Comparison of ENCODE assay signal across 20 cellular contexts in the genomic region with DNA sequence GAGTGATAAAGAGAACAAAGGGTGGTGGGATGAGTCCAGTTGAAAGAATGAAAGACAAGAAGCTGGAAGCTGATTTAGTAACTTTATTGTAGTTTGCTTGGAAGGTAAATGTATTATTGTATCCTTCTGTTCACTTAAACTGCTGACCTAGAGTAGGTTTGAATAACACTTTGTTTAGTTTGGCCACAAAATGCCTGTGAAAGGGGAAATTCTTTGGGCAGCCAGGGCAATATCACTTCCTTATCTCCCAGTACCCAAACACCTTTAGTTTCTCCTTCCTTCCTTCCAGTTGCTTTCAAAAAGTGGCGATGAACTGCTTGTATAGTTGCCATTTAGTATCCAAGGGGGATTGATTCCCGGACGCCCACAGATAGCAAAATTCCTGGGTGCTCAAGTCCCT.
DNase-seq lines count a peak whose midpoint lies in the region; ATAC-seq and TF ChIP-seq lines count a peak whose summit lies in the region.
"Had no signal": no experiment of that assay in that cellular context is flagged by ENCODE, and none has a peak within 500 bp of the region (broad histone marks: within the 10 kb centered on the region; RNA-seq: fewer than 3 reads in every experiment).

No MANE protein-coding gene starts in this region.

- no peaks in the 10 kb centered on the region for H3K27me3 Mint-ChIP-seq in neural progenitor cell (ENCODE audit: insufficient read depth, low read depth)
- H3K27me3 Mint-ChIP-seq: CD8-positive, alpha-beta memory T cell had no signal

- no peak overlapping the region; a peak in 1 of 22 replicates for H3K9ac ChIP-seq in BLaER1 treated with 17β-estradiol and CSF1 and Interleukin-3, amounts not matched to agents 10 nM and 100 nM
- no peak overlapping the region for H3K9ac ChIP-seq in neural progenitor cell

- TF ChIP-seq POLR2A in erythroblast (IDR thresholded peaks at IDR 0.05; ENCODE audit: low read length) = no peak

- H3K4me2 ChIP-seq in BLaER1 treated with 17β-estradiol and CSF1 and Interleukin-3, amounts not matched to agents 10 nM and 100 nM = peak overlapping the region in 2 of 11 experiments; percentile 13 to 43; a peak in 3 of 22 replicates
- H3K4me2 ChIP-seq in neural progenitor cell = no peak overlapping the region

- in situ Hi-C loops in KBM-7 (cut with MboI; ENCODE audit: low pct_unique_long_range_greater_than_20kb, low sequenced_read_pairs) = no loop called here

- peaks cover 89 to 99% (median 95%) of the 10 kb centered on the region in 11 experiments for H3K36me3 ChIP-seq in BLaER1 treated with 17β-estradiol and CSF1 and Interleukin-3, amounts not matched to agents 10 nM and 100 nM
- peaks cover 34% of the 10 kb centered on the region for H3K36me3 ChIP-seq in neural progenitor cell

- no peaks in the 10 kb centered on the region for H3K9me3 Mint-ChIP-seq in neural progenitor cell
- H3K9me3 Mint-ChIP-seq: CD8-positive, alpha-beta memory T cell had no signal

- no peak for ATAC-seq in HG03457 (IDR thresholded peaks at IDR 0.05; ENCODE audit: unreplicated experiment)
- ATAC-seq: PC-3 had no signal

- no peaks in the 10 kb centered on the region for H3K4me1 Mint-ChIP-seq in neural progenitor cell

- peaks cover 0 to 20% (median 0%) of the 10 kb centered on the region in 11 experiments; a peak in 3 of 22 replicates for H4K20me1 ChIP-seq in BLaER1 treated with 17β-estradiol and CSF1 and Interleukin-3, amounts not matched to agents 10 nM and 100 nM
- peaks cover 6% of the 10 kb centered on the region for H4K20me1 ChIP-seq in neural progenitor cell (ENCODE audit: low read depth)

- peaks cover 29 to 90% (median 84%) of the 10 kb centered on the region in 11 experiments for H3K9me3 ChIP-seq in BLaER1 treated with 17β-estradiol and CSF1 and Interleukin-3, amounts not matched to agents 10 nM and 100 nM (replicated peaks in 1 of 11)
- no peaks in the 10 kb centered on the region for H3K9me3 ChIP-seq in neural progenitor cell (ENCODE audit: low read depth)
- H3K9me3 ChIP-seq: BE2C, SJSA1 had no signal

- no peak overlapping the region for H2AFZ ChIP-seq in neural progenitor cell (replicated peaks)

- H3K79me2 ChIP-seq in neural progenitor cell (ENCODE audit: low read depth) = peaks cover 10% of the 10 kb centered on the region

- H3K4me3 Mint-ChIP-seq in neural progenitor cell = no peak overlapping the region
- H3K4me3 Mint-ChIP-seq: CD8-positive, alpha-beta memory T cell had no signal

- H3K27ac ChIP-seq in BLaER1 treated with 17β-estradiol and CSF1 and Interleukin-3, amounts not matched to agents 10 nM and 100 nM = peak overlapping the region in 7 of 11 experiments; percentile 1 to 53 (median 24); a peak in 9 of 22 replicates
- peak overlapping the region; percentile 50 for H3K27ac ChIP-seq in neural progenitor cell
- H3K27ac ChIP-seq: SJSA1 had no signal

- H3F3A ChIP-seq in neural progenitor cell (ENCODE audit: low read depth) = peaks cover 7% of the 10 kb centered on the region

- H3K27ac Mint-ChIP-seq in neural progenitor cell = no peak overlapping the region
- H3K27ac Mint-ChIP-seq: CD8-positive, alpha-beta memory T cell had no signal

- no peak for TF ChIP-seq CTCF in neural progenitor cell (IDR thresholded peaks at IDR 0.05)

- peaks cover 0 to 22% (median 12%) of the 10 kb centered on the region in 10 experiments; a peak in 12 of 20 replicates for H3K4me1 ChIP-seq in BLaER1 treated with 17β-estradiol and CSF1 and Interleukin-3, amounts not matched to agents 10 nM and 100 nM
- H3K4me1 ChIP-seq in neural progenitor cell = peaks cover 11% of the 10 kb centered on the region
- H3K4me1 ChIP-seq: BE2C, SJSA1 had no signal

- no peak overlapping the region for H3K4me3 ChIP-seq in BLaER1 treated with 17β-estradiol and CSF1 and Interleukin-3, amounts not matched to agents 10 nM and 100 nM
- no peak overlapping the region for H3K4me3 ChIP-seq in neural progenitor cell
- H3K4me3 ChIP-seq: SJSA1 had no signal

- peaks cover 27% of the 10 kb centered on the region for H3K36me3 Mint-ChIP-seq in neural progenitor cell

- H3K27me3 ChIP-seq in BLaER1 treated with 17β-estradiol and CSF1 and Interleukin-3, amounts not matched to agents 10 nM and 100 nM = no peaks in the 10 kb centered on the region
- H3K27me3 ChIP-seq in neural progenitor cell = no peaks in the 10 kb centered on the region
- H3K27me3 ChIP-seq: BE2C, SJSA1 had no signal

- DNase-seq in KBM-7 (peak; percentile 51), astrocyte of the hippocampus (ENCODE audit: low read depth, low spot score) (peak; percentile 11), neural progenitor cell (ENCODE audit: low spot score) (no peak), erythroblast (lab: John Stamatoyannopoulos, UW) (no peak), activated T-cell treated with anti-CD3 and anti-CD28 coated beads for 4 hours (no peak)
- DNase-seq in activated CD4-positive, alpha-beta T cell treated with anti-CD3 and anti-CD28 coated beads, Interleukin-2, amount 50 U/mL, for 1 hour = no peak
- DNase-seq: BE2C; CD8-positive, alpha-beta memory T cell; EL; HCEC 1CT; Kasumi-1; NCI-H1048; NCI-H146; NCI-H2081 treated with DMSO at 0.1 percent for 48 hours; NCI-H2227 treated with DMSO at 0.1 percent for 48 hours; NCI-H526; PC-3 had no signal

Comparison
In these comparisons a context has a peak if more than half of its experiments do, and no peak if none do; other contexts are left out.
1. DNase-seq: peak in KBM-7 (single experiment) and astrocyte of the hippocampus (single experiment); none in neural progenitor cell (single experiment), erythroblast (0 of 2), activated T-cell treated with anti-CD3 and anti-CD28 coated beads for 4 hours (single experiment) and activated CD4-positive, alpha-beta T cell treated with anti-CD3 and anti-CD28 coated beads, Interleukin-2, amount 50 U/mL, for 1 hour (single experiment).